16 cellular contexts compared by ENCODE assay signal in genomic region chr10:15857001-15857608, GRCh38. TPM values are rescaled to one million over a fixed set of nuclear protein-coding genes. Genes with fewer than 3 reads are reported as not detected.
DNase-seq lines count a peak whose midpoint lies in the region; TF ChIP-seq lines count a peak whose summit lies in the region.
"Had no signal": no experiment of that assay in that cellular context is flagged by ENCODE, and none has a peak within 500 bp of the region (broad histone marks: within the 10 kb centered on the region; RNA-seq: fewer than 3 reads in every experiment).

No MANE protein-coding gene starts in this region.

- H3K4me1 Mint-ChIP-seq in T-helper 2 cell treated with Interferon-gamma antibody and Interleukin-4, amounts not matched to agents 5 μg/mL and 100 μg/mL, for 36 hours (ENCODE audit: low read depth), result peaks cover 32% of the 10 kb centered on the region
- peaks cover 18% of the 10 kb centered on the region for H3K4me1 Mint-ChIP-seq in type B pancreatic cell (ENCODE audit: unreplicated experiment)

- TF ChIP-seq CTCF in fibroblast of villous mesenchyme (IDR thresholded peaks at IDR 0.05; ENCODE audit: insufficient read depth, low read depth, low read length) (no peak), type B pancreatic cell (conservative IDR thresholded peaks at IDR 0.05) (no peak)

- peaks cover 10% of the 10 kb centered on the region for H3K9me3 Mint-ChIP-seq in T-helper 2 cell treated with Interferon-gamma antibody and Interleukin-4, amounts not matched to agents 5 μg/mL and 100 μg/mL, for 36 hours
- H3K9me3 Mint-ChIP-seq in type B pancreatic cell, result peaks cover 5% of the 10 kb centered on the region

- H3K4me3 Mint-ChIP-seq in T-helper 2 cell treated with Interferon-gamma antibody and Interleukin-4, amounts not matched to agents 5 μg/mL and 100 μg/mL, for 36 hours, result peak overlapping the region; percentile 6
- H3K4me3 Mint-ChIP-seq in type B pancreatic cell, result peak overlapping the region; percentile 21
- H3K4me3 Mint-ChIP-seq: GM23338, mesothelial cell of epicardium had no signal

- DNase-seq in T-helper 2 cell treated with Interferon-gamma antibody and Interleukin-4, amounts not matched to agents 5 μg/mL and 100 μg/mL, for 36 hours (ENCODE audit: low spot score), result no peak
- DNase-seq in T-helper 2 cell (no peak), OCI-M1 (lab: John Stamatoyannopoulos, UW) (peak; percentile 84), fibroblast of villous mesenchyme (ENCODE audit: low read depth) (peak; percentile 17), type B pancreatic cell (ENCODE audit: extremely low spot score, unreplicated experiment) (no peak), retina (no peak), iPS-NIHi7 (ENCODE audit: extremely low spot score) (no peak)
- DNase-seq in activated CD4-positive, alpha-beta T cell treated with anti-CD3 and anti-CD28 coated beads for 4 hours, result no peak
- DNase-seq: activated CD8-positive, alpha-beta memory T cell treated with anti-CD3 and anti-CD28 coated beads, Interleukin-2, amount 50 U/mL, for 48 hours; activated naive CD4-positive, alpha-beta T cell treated with anti-CD3 and anti-CD28 coated beads, Interleukin-2, amount 50 U/mL, for 16 hours; body of pancreas; NCI-H1105 treated with DMSO at 0.1 percent for 48 hours; NCI-H2171; pancreas had no signal

- H3K27ac Mint-ChIP-seq in T-helper 2 cell treated with Interferon-gamma antibody and Interleukin-4, amounts not matched to agents 5 μg/mL and 100 μg/mL, for 36 hours, result no peak overlapping the region
- peak overlapping the region; percentile 53 for H3K27ac Mint-ChIP-seq in type B pancreatic cell
- H3K27ac Mint-ChIP-seq: GM23338, mesothelial cell of epicardium had no signal

- H3K27me3 Mint-ChIP-seq in T-helper 2 cell treated with Interferon-gamma antibody and Interleukin-4, amounts not matched to agents 5 μg/mL and 100 μg/mL, for 36 hours (ENCODE audit: low read depth), result peaks cover 4% of the 10 kb centered on the region
- peaks cover 4% of the 10 kb centered on the region for H3K27me3 Mint-ChIP-seq in type B pancreatic cell

- H3K36me3 Mint-ChIP-seq in T-helper 2 cell treated with Interferon-gamma antibody and Interleukin-4, amounts not matched to agents 5 μg/mL and 100 μg/mL, for 36 hours (ENCODE audit: low read depth), result peaks cover 36% of the 10 kb centered on the region
- peaks cover 14% of the 10 kb centered on the region for H3K36me3 Mint-ChIP-seq in type B pancreatic cell

- H3K4me3 ChIP-seq in fibroblast of villous mesenchyme (ENCODE audit: low read depth, low read length), result no peak overlapping the region
- H3K4me3 ChIP-seq: body of pancreas, GM23338, pancreas had no signal

RNA-seq across cellular contexts. Expression of gene MINDY3, which starts 3.2 kb away (rescaled TPM):
- total RNA-seq in fibroblast of villous mesenchyme (29.6 and 39.7 TPM in 2 replicates), type B pancreatic cell (ENCODE audit: low replicate concordance) (26.3 and 27.0 TPM in 2 replicates)

Comparison
In these comparisons a context has a peak if more than half of its experiments do, and no peak if none do; other contexts are left out.
1. DNase-seq: peak in OCI-M1 (single experiment) and fibroblast of villous mesenchyme (single experiment); none in T-helper 2 cell treated with Interferon-gamma antibody and Interleukin-4, amounts not matched to agents 5 μg/mL and 100 μg/mL, for 36 hours (single experiment), T-helper 2 cell (0 of 5), type B pancreatic cell (single experiment), activated CD4-positive, alpha-beta T cell treated with anti-CD3 and anti-CD28 coated beads for 4 hours (0 of 2), retina (single experiment) and iPS-NIHi7 (single experiment).